1 cellular context compared by ENCODE assay signal in genomic region chr3:15654096-15654495, GRCh38.
TF ChIP-seq lines count a peak whose summit lies in the region.

No MANE protein-coding gene starts in this region.

TF ChIP-seq in H1, 55 proteins besides CTCF, POLR2A, EP300 and RAD21:
- TF ChIP-seq SP4 (IDR thresholded peaks at IDR 0.05; ENCODE audit: low read length) = no peak
TF ChIP-seq in H1: peak in this region for 0.
